8 cellular contexts compared by ENCODE assay signal in genomic region chr9:76456202-76456926, GRCh38. TPM values are rescaled to one million over a fixed set of nuclear protein-coding genes. Genes with fewer than 3 reads are reported as not detected.
DNase-seq lines count a peak whose midpoint lies in the region; ATAC-seq and TF ChIP-seq lines count a peak whose summit lies in the region.

No MANE protein-coding gene starts in this region.

- no peaks in the 10 kb centered on the region for H3K9me3 ChIP-seq in endodermal cell (ENCODE audit: control insufficient read depth, low read length)

- H3K27me3 Mint-ChIP-seq in endodermal cell (ENCODE audit: insufficient read depth) (peaks cover 9% of the 10 kb centered on the region), type B pancreatic cell (peaks cover 4% of the 10 kb centered on the region), CD14-positive monocyte (ENCODE audit: low read depth in 3 of 3) (peaks cover 0 to 1% (median 0%) of the 10 kb centered on the region in 3 donors)

- H3K4me3 ChIP-seq in LNCaP clone FGC (ENCODE audit: low read depth, low read length) (no peak overlapping the region), endodermal cell (ENCODE audit: low read length) (peak overlapping the region; percentile 59)

- intact Hi-C loops in CD14-positive monocyte (cut with micrococcal nuclease): loop anchor here in 1 of 2 donors (10.0 kb wide), 1 partner anchor 52 kb away; no protein-coding TSS in a partner anchor

- H3K36me3 Mint-ChIP-seq in endodermal cell (ENCODE audit: low read depth): peaks cover 7% of the 10 kb centered on the region
- no peaks in the 10 kb centered on the region for H3K36me3 Mint-ChIP-seq in type B pancreatic cell
- no peaks in the 10 kb centered on the region for H3K36me3 Mint-ChIP-seq in CD14-positive monocyte

- H3K27me3 ChIP-seq in endodermal cell (ENCODE audit: control insufficient read depth, insufficient read depth, low read length, poor library complexity, severe bottlenecking): no peaks in the 10 kb centered on the region

- H3K9me3 Mint-ChIP-seq in endodermal cell: peaks cover 4% of the 10 kb centered on the region
- H3K9me3 Mint-ChIP-seq in type B pancreatic cell: no peaks in the 10 kb centered on the region
- H3K9me3 Mint-ChIP-seq in CD14-positive monocyte: peaks cover 0 to 6% (median 0%) of the 10 kb centered on the region in 7 donors

- peak; percentile 39 for DNase-seq in AG08396 (ENCODE audit: low spot score)
- peak; percentile 58 for DNase-seq in LNCaP clone FGC (ENCODE audit: low read depth)
- DNase-seq in RPMI8226: peak; percentile 67
- DNase-seq in endodermal cell: peak; percentile 89
- DNase-seq in type B pancreatic cell (ENCODE audit: extremely low spot score, unreplicated experiment): no peak
- no peak for DNase-seq in CD14-positive monocyte (ENCODE audit: low spot score)
- DNase-seq in substantia nigra (lab: John Stamatoyannopoulos, UW): no peak

- WGBS in endodermal cell (ENCODE audit: insufficient coverage in 1 of 2, insufficient read length in 1 of 2), 2 experiments: 63 to 75% methylated on average over 1 to 4 of the region's 4 CpGs

- H3K4me3 Mint-ChIP-seq in endodermal cell: no peak overlapping the region
- H3K4me3 Mint-ChIP-seq in type B pancreatic cell: peak overlapping the region; percentile 30
- no peak overlapping the region for H3K4me3 Mint-ChIP-seq in CD14-positive monocyte

- H3K27ac ChIP-seq in endodermal cell (ENCODE audit: low read depth, low read length) (no peak overlapping the region), substantia nigra (ENCODE audit: low read depth, low read length, poor library complexity, severe bottlenecking) (no peak overlapping the region)

- ATAC-seq in GM18505 (IDR thresholded peaks at IDR 0.05; ENCODE audit: unreplicated experiment): peak; percentile 39

- H3K9ac ChIP-seq in endodermal cell (ENCODE audit: extremely low read depth, low read length, poor library complexity, severe bottlenecking): no peak overlapping the region

- TF ChIP-seq CTCF in LNCaP clone FGC (IDR thresholded peaks at IDR 0.05; ENCODE audit: control insufficient read depth, extremely low read depth, insufficient read depth) (no peak), endodermal cell (conservative IDR thresholded peaks at IDR 0.05) (no peak), type B pancreatic cell (conservative IDR thresholded peaks at IDR 0.05) (no peak), CD14-positive monocyte (IDR thresholded peaks at IDR 0.05) (no peak)

- H3K4me1 ChIP-seq in endodermal cell (ENCODE audit: control insufficient read depth, insufficient read depth, low read length): peaks cover 7% of the 10 kb centered on the region

- H3K36me3 ChIP-seq in endodermal cell (ENCODE audit: control insufficient read depth, insufficient read depth, low read length): peaks cover 8% of the 10 kb centered on the region

- TF ChIP-seq POLR2A in GM18505 (IDR thresholded peaks at IDR 0.05; ENCODE audit: borderline replicate concordance, extremely low read depth, insufficient read depth, insufficient read length): no peak

- H3K27ac Mint-ChIP-seq in endodermal cell (peak overlapping the region; percentile 31), type B pancreatic cell (peak overlapping the region; percentile 91), CD14-positive monocyte (peak overlapping the region in 3 of 7 donors; percentile 4 to 37 (median 19))

- H3K4me1 Mint-ChIP-seq in endodermal cell (peaks cover 29% of the 10 kb centered on the region), type B pancreatic cell (ENCODE audit: unreplicated experiment) (peaks cover 14% of the 10 kb centered on the region), CD14-positive monocyte (peaks cover 50% of the 10 kb centered on the region)

RNA-seq across cellular contexts. Expression of gene GCNT1, which starts 2.6 kb away (rescaled TPM):
- total RNA-seq in endodermal cell: 10 to 100 TPM; 70.6 to 76.1 TPM
- 22.7 TPM for polyA plus RNA-seq in endodermal cell (2013, experiment 1 of 2)
- 22.9 TPM for polyA plus RNA-seq in endodermal cell (2013, experiment 2 of 2)
- 23.8 and 50.3 TPM in 2 replicates for total RNA-seq in type B pancreatic cell (ENCODE audit: low replicate concordance)
- polyA plus RNA-seq in CD14-positive monocyte: 10 to 100 TPM in 1 of 2 donors, 1 to 10 TPM in 1; 8.4 to 15.4 TPM

Comparison
In these comparisons a context has a peak if more than half of its experiments do, and no peak if none do; other contexts are left out.
1. DNase-seq: peak in AG08396 (single experiment), LNCaP clone FGC (single experiment), RPMI8226 (single experiment) and endodermal cell (single experiment); none in type B pancreatic cell (single experiment), CD14-positive monocyte (single experiment) and substantia nigra (0 of 49).